Comparison of ENCODE assay signal across 37 cellular contexts in the genomic region with DNA sequence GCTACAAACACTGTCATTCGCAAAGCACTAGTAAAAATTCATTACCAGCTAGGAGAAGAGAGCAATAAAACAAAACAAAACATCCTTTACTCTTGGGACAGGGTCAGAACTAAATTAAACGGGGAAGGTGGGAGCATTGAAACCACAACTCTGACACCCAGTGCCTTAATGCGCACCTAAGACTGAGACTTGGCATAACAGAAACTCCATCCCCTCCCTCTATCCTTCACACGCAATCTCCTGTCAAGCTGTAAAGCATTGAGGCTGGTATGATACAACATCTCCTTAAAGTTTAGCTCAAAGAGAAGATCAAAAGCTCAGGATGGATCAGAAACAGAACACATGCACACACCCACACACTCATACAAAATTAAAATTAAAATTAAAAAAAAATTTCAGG.
"Had no signal": no experiment of that assay in that cellular context is flagged by ENCODE, and none has a peak within 500 bp of the region (broad histone marks: within the 10 kb centered on the region; RNA-seq: fewer than 3 reads in every experiment).

No MANE protein-coding gene starts in this region.

- H3K9me3 Mint-ChIP-seq: activated naive CD4-positive, alpha-beta T cell treated with anti-CD3 and anti-CD28 coated beads, Interleukin-2, amount 50 U/mL, for 24 hours had no signal

- H3K4me1 Mint-ChIP-seq: activated CD4-positive, alpha-beta T cell treated with anti-CD3 and anti-CD28 coated beads for 36 hours; activated CD8-positive, alpha-beta memory T cell treated with anti-CD3 and anti-CD28 coated beads, Interleukin-2, amount 10 ng/mL, durations not matched to agents 7 days and 5 days; activated naive CD4-positive, alpha-beta T cell treated with anti-CD3 and anti-CD28 coated beads, Interleukin-2, amount 50 U/mL, for 24 hours; activated naive CD8-positive, alpha-beta T cell treated with anti-CD3 and anti-CD28 coated beads for 36 hours; activated naive CD8-positive, alpha-beta T cell treated with anti-CD3 and anti-CD28 coated beads, Interleukin-2, amount 50 U/mL, for 24 hours; T-helper 17 cell had no signal

- H3K27ac Mint-ChIP-seq: activated CD4-positive, alpha-beta memory T cell treated with anti-CD3 and anti-CD28 coated beads for 36 hours; activated CD4-positive, alpha-beta T cell treated with anti-CD3 and anti-CD28 coated beads for 36 hours; activated CD4-positive, alpha-beta T cell treated with anti-CD3 and anti-CD28 coated beads, Interleukin-2, amount 10 ng/mL, durations not matched to agents 24 days and 14 days; activated CD8-positive, alpha-beta memory T cell treated with anti-CD3 and anti-CD28 coated beads, Interleukin-2, amount 10 ng/mL, durations not matched to agents 7 days and 5 days; activated CD8-positive, alpha-beta T cell treated with anti-CD3 and anti-CD28 coated beads, Interleukin-2, amount 10 ng/mL, durations not matched to agents 7 days and 5 days; activated naive CD4-positive, alpha-beta T cell treated with anti-CD3 and anti-CD28 coated beads for 36 hours; activated naive CD4-positive, alpha-beta T cell treated with anti-CD3 and anti-CD28 coated beads, Interleukin-2, amount 50 U/mL, for 24 hours; activated naive CD8-positive, alpha-beta T cell treated with anti-CD3 and anti-CD28 coated beads for 36 hours; activated naive CD8-positive, alpha-beta T cell treated with anti-CD3 and anti-CD28 coated beads, Interleukin-2, amount 50 U/mL, for 24 hours; activated T-helper 1 cell treated with anti-CD3 and anti-CD28 coated beads, Interleukin-12 subunit alpha, Interleukin-12 subunit beta, Interleukin-2, Interleukin-4 antibody, amounts not matched to agents 30 ng/mL and 10 ng/mL and 1 ng/mL, durations not matched to agents 14 hours and 24 hours and 36 hours; activated T-helper 2 cell treated with anti-CD3 and anti-CD28 coated beads, Interferon-gamma antibody, Interleukin-2, Interleukin-4, amounts not matched to agents 10 μg/mL and 5 μg/mL and 100 μg/mL, durations not matched to agents 14 hours and 24 hours and 36 hours; effector memory CD8-positive, alpha-beta T cell; T-helper 17 cell; T-helper 2 cell treated with Interferon-gamma antibody and Interleukin-4, amounts not matched to agents 5 μg/mL and 100 μg/mL, for 36 hours had no signal

- H3K27ac ChIP-seq: adrenal gland, body of pancreas, epithelial cell of prostate, esophagus squamous epithelium, gastroesophageal sphincter had no signal

- H3K36me3 ChIP-seq: adrenal gland, esophagus squamous epithelium, gastroesophageal sphincter had no signal

- H3K4me1 ChIP-seq: adrenal gland, body of pancreas, esophagus squamous epithelium, gastroesophageal sphincter had no signal

- FAIRE-seq: colon, endothelial cell of umbilical vein had no signal

- H3K27me3 ChIP-seq: adrenal gland, body of pancreas, esophagus squamous epithelium, gastroesophageal sphincter had no signal

- H3K27me3 Mint-ChIP-seq: activated CD4-positive, alpha-beta memory T cell treated with anti-CD3 and anti-CD28 coated beads for 36 hours; activated CD4-positive, alpha-beta T cell treated with anti-CD3 and anti-CD28 coated beads for 36 hours; activated CD4-positive, alpha-beta T cell treated with anti-CD3 and anti-CD28 coated beads, Interleukin-2, amount 10 ng/mL, durations not matched to agents 24 days and 14 days; activated CD8-positive, alpha-beta memory T cell treated with anti-CD3 and anti-CD28 coated beads, Interleukin-2, amount 10 ng/mL, durations not matched to agents 7 days and 5 days; activated naive CD4-positive, alpha-beta T cell treated with anti-CD3 and anti-CD28 coated beads, Interleukin-2, amount 50 U/mL, for 24 hours; activated naive CD8-positive, alpha-beta T cell treated with anti-CD3 and anti-CD28 coated beads for 36 hours; activated naive CD8-positive, alpha-beta T cell treated with anti-CD3 and anti-CD28 coated beads, Interleukin-2, amount 50 U/mL, for 24 hours; effector memory CD8-positive, alpha-beta T cell; T-helper 17 cell had no signal

- H3K4me3 Mint-ChIP-seq: activated CD4-positive, alpha-beta memory T cell treated with anti-CD3 and anti-CD28 coated beads for 36 hours; activated CD4-positive, alpha-beta T cell treated with anti-CD3 and anti-CD28 coated beads for 36 hours; activated CD4-positive, alpha-beta T cell treated with anti-CD3 and anti-CD28 coated beads, Interleukin-2, amount 10 ng/mL, durations not matched to agents 24 days and 14 days; activated CD8-positive, alpha-beta memory T cell treated with anti-CD3 and anti-CD28 coated beads, Interleukin-2, amount 10 ng/mL, durations not matched to agents 7 days and 5 days; activated CD8-positive, alpha-beta T cell treated with anti-CD3 and anti-CD28 coated beads, Interleukin-2, amount 10 ng/mL, durations not matched to agents 7 days and 5 days; activated naive CD4-positive, alpha-beta T cell treated with anti-CD3 and anti-CD28 coated beads for 36 hours; activated naive CD4-positive, alpha-beta T cell treated with anti-CD3 and anti-CD28 coated beads, Interleukin-2, amount 50 U/mL, for 24 hours; activated naive CD8-positive, alpha-beta T cell treated with anti-CD3 and anti-CD28 coated beads for 36 hours; activated naive CD8-positive, alpha-beta T cell treated with anti-CD3 and anti-CD28 coated beads, Interleukin-2, amount 50 U/mL, for 24 hours; activated T-helper 1 cell treated with anti-CD3 and anti-CD28 coated beads, Interleukin-12 subunit alpha, Interleukin-12 subunit beta, Interleukin-2, Interleukin-4 antibody, amounts not matched to agents 30 ng/mL and 10 ng/mL and 1 ng/mL, durations not matched to agents 14 hours and 24 hours and 36 hours; effector memory CD8-positive, alpha-beta T cell; T-helper 17 cell; T-helper 2 cell treated with Interferon-gamma antibody and Interleukin-4, amounts not matched to agents 5 μg/mL and 100 μg/mL, for 36 hours had no signal

- H3K36me3 Mint-ChIP-seq: activated CD4-positive, alpha-beta memory T cell treated with anti-CD3 and anti-CD28 coated beads for 36 hours; activated CD8-positive, alpha-beta memory T cell treated with anti-CD3 and anti-CD28 coated beads, Interleukin-2, amount 10 ng/mL, durations not matched to agents 7 days and 5 days; activated naive CD4-positive, alpha-beta T cell treated with anti-CD3 and anti-CD28 coated beads, Interleukin-2, amount 50 U/mL, for 24 hours; activated naive CD8-positive, alpha-beta T cell treated with anti-CD3 and anti-CD28 coated beads for 36 hours had no signal

- H3K4me3 ChIP-seq: adrenal gland, body of pancreas, esophagus squamous epithelium, gastroesophageal sphincter had no signal

- ATAC-seq: activated CD4-positive, alpha-beta T cell treated with anti-CD3 and anti-CD28 coated beads for 36 hours; activated CD8-positive, alpha-beta memory T cell treated with anti-CD3 and anti-CD28 coated beads, Interleukin-2, amount 10 ng/mL, durations not matched to agents 7 days and 5 days; activated CD8-positive, alpha-beta T cell treated with anti-CD3 and anti-CD28 coated beads, Interleukin-2, amount 10 ng/mL, durations not matched to agents 7 days and 5 days; activated naive CD8-positive, alpha-beta T cell treated with anti-CD3 and anti-CD28 coated beads, Interleukin-2, amount 50 U/mL, for 24 hours; body of pancreas; effector memory CD8-positive, alpha-beta T cell; gastroesophageal sphincter; T-helper 17 cell had no signal

- H3K9me3 ChIP-seq: adrenal gland, body of pancreas, esophagus squamous epithelium, gastroesophageal sphincter had no signal

- DNase-seq: activated CD4-positive, alpha-beta memory T cell treated with anti-CD3 and anti-CD28 coated beads for 36 hours; activated CD4-positive, alpha-beta T cell treated with anti-CD3 and anti-CD28 coated beads for 36 hours; activated CD4-positive, alpha-beta T cell treated with anti-CD3 and anti-CD28 coated beads, Interleukin-2, amount 10 ng/mL, durations not matched to agents 24 days and 14 days; activated CD4-positive, CD25-positive, alpha-beta regulatory T cell; activated CD4-positive, CD25-positive, alpha-beta regulatory T cell treated with anti-CD3 and anti-CD28 coated beads, Interleukin-2, amount 50 U/mL, for 72 hours; activated CD8-positive, alpha-beta memory T cell treated with anti-CD3 and anti-CD28 coated beads, Interleukin-2, amount 10 ng/mL, durations not matched to agents 7 days and 5 days; activated CD8-positive, alpha-beta memory T cell treated with anti-CD3 and anti-CD28 coated beads, Interleukin-2, amount 50 U/mL, for 4 hours; activated CD8-positive, alpha-beta T cell treated with anti-CD3 and anti-CD28 coated beads, Interleukin-2, amount 10 ng/mL, durations not matched to agents 7 days and 5 days; activated effector memory CD4-positive, alpha-beta T cell treated with anti-CD3 and anti-CD28 coated beads, Interleukin-2, amount 50 U/mL, for 16 hours; activated naive CD4-positive, alpha-beta T cell treated with anti-CD3 and anti-CD28 coated beads for 36 hours; activated naive CD8-positive, alpha-beta T cell treated with anti-CD3 and anti-CD28 coated beads for 36 hours; activated naive CD8-positive, alpha-beta T cell treated with anti-CD3 and anti-CD28 coated beads, Interleukin-2, amount 50 U/mL, for 24 hours; activated T-cell treated with anti-CD3 and anti-CD28 coated beads, Interleukin-2, amount 50 U/mL, for 1 hour; activated T-cell treated with anti-CD3 and anti-CD28 coated beads, Interleukin-2, amount 50 U/mL, for 48 hours; adrenal gland; amygdala; aorta; body of pancreas; caudate nucleus; cortex of kidney; dermis blood vessel endothelial cell; effector CD4-positive, alpha-beta T cell; effector memory CD8-positive, alpha-beta T cell; esophagus squamous epithelium; foreskin melanocyte; head of caudate nucleus; T-helper 1 cell; T-helper 17 cell; T1000 had no signal
